Comparison of ENCODE assay signal across 1 cellular context in genomic region chr2:69946351-69947077, GRCh38.
TF ChIP-seq lines count a peak whose summit lies in the region.

No MANE protein-coding gene starts in this region.

TF ChIP-seq in HepG2, 621 proteins besides CTCF, POLR2A, EP300 and RAD21 (continued from another document and continues in another):
- TF ChIP-seq ATM (IDR thresholded peaks at IDR 0.05; ENCODE audit: borderline replicate concordance) (no peak), GLMP (CRISPR knock-in tag; IDR thresholded peaks at IDR 0.05; ENCODE audit: borderline replicate concordance) (no peak), ZNF672 (CRISPR knock-in tag; IDR thresholded peaks at IDR 0.05) (no peak), LCORL (IDR thresholded peaks at IDR 0.05) (no peak), LCORL (CRISPR knock-in tag; IDR thresholded peaks at IDR 0.05) (peak; percentile 36; the same call in 1 of the 2 replicates), ZNF761 (CRISPR knock-in tag; conservative IDR thresholded peaks at IDR 0.05) (0 out of 2 replicates have a peak, but pooled peaks have one; percentile 27), ZNF362 (CRISPR knock-in tag; IDR thresholded peaks at IDR 0.05; ENCODE audit: borderline replicate concordance) (no peak), ZNF776 (CRISPR knock-in tag; IDR thresholded peaks at IDR 0.05) (no peak), PRMT3 (CRISPR knock-in tag; IDR thresholded peaks at IDR 0.05; ENCODE audit: borderline replicate concordance, low read depth) (no peak), ISX (CRISPR knock-in tag; conservative IDR thresholded peaks at IDR 0.05) (no peak), ZNF274 (CRISPR knock-in tag; IDR thresholded peaks at IDR 0.05) (no peak), NCOR1 (IDR thresholded peaks at IDR 0.05; ENCODE audit: borderline replicate concordance, low read length) (no peak), ZNF839 (CRISPR knock-in tag; IDR thresholded peaks at IDR 0.05; ENCODE audit: borderline replicate concordance) (no peak), ZNF775 (CRISPR knock-in tag; IDR thresholded peaks at IDR 0.05; ENCODE audit: borderline replicate concordance) (no peak), POLR2G (IDR thresholded peaks at IDR 0.05; ENCODE audit: low read depth, low read length) (peak; percentile 73), RCOR2 (CRISPR knock-in tag; IDR thresholded peaks at IDR 0.05) (no peak), ZNF614 (CRISPR knock-in tag; IDR thresholded peaks at IDR 0.05; ENCODE audit: borderline replicate concordance) (no peak), YEATS2 (CRISPR knock-in tag; IDR thresholded peaks at IDR 0.05; ENCODE audit: borderline replicate concordance) (0 out of 2 replicates have a peak, but pooled peaks have one; percentile 0), SYNCRIP (IDR thresholded peaks at IDR 0.05; ENCODE audit: insufficient read depth, low read depth, low read length) (no peak), ZNF232 (CRISPR knock-in tag; IDR thresholded peaks at IDR 0.05; ENCODE audit: borderline replicate concordance) (no peak), IRF9 (CRISPR knock-in tag; IDR thresholded peaks at IDR 0.05; ENCODE audit: borderline replicate concordance) (no peak), ZNF580 (CRISPR knock-in tag; IDR thresholded peaks at IDR 0.05; ENCODE audit: borderline replicate concordance, low read depth) (no peak; the same call in 1 of the 2 replicates), MYNN (CRISPR knock-in tag; IDR thresholded peaks at IDR 0.05; ENCODE audit: low read depth) (no peak), HDAC6 (IDR thresholded peaks at IDR 0.05; ENCODE audit: low read depth, low read length) (no peak), ZNF343 (CRISPR knock-in tag; IDR thresholded peaks at IDR 0.05) (no peak), MAZ (IDR thresholded peaks at IDR 0.05; ENCODE audit: borderline replicate concordance, low read depth, low read length) (no peak), MAZ (CRISPR knock-in tag; IDR thresholded peaks at IDR 0.05; ENCODE audit: low read depth) (no peak), ISL2 (CRISPR knock-in tag; IDR thresholded peaks at IDR 0.05) (peak; percentile 48), REL (CRISPR knock-in tag; conservative IDR thresholded peaks at IDR 0.05) (no peak), MBNL3 (CRISPR knock-in tag; conservative IDR thresholded peaks at IDR 0.05) (no peak), THYN1 (CRISPR knock-in tag; IDR thresholded peaks at IDR 0.05; ENCODE audit: borderline replicate concordance, low read depth) (0 out of 2 replicates have a peak, but pooled peaks have one; percentile 32), ZNF143 (CRISPR knock-in tag; IDR thresholded peaks at IDR 0.05) (no peak), NKX3-1 (CRISPR knock-in tag; IDR thresholded peaks at IDR 0.05) (no peak), PLRG1 (conservative IDR thresholded peaks at IDR 0.05) (no peak), ATF4 (CRISPR knock-in tag; IDR thresholded peaks at IDR 0.05) (peak in 1 of 2 experiments; percentile 35; a peak in 1 of 4 replicates), ZEB1 (IDR thresholded peaks at IDR 0.05; ENCODE audit: insufficient replicate concordance, low read depth) (no peak), SPEN (CRISPR knock-in tag; IDR thresholded peaks at IDR 0.05; ENCODE audit: low read depth) (no peak), ZNF441 (CRISPR knock-in tag; IDR thresholded peaks at IDR 0.05; ENCODE audit: borderline replicate concordance) (no peak), PBX3 (CRISPR knock-in tag; IDR thresholded peaks at IDR 0.05; ENCODE audit: borderline replicate concordance) (no peak), MAF1 (CRISPR knock-in tag; IDR thresholded peaks at IDR 0.05; ENCODE audit: borderline replicate concordance) (no peak), HES4 (CRISPR knock-in tag; IDR thresholded peaks at IDR 0.05; ENCODE audit: borderline replicate concordance) (no peak), ZSCAN29 (CRISPR knock-in tag; conservative IDR thresholded peaks at IDR 0.05) (0 out of 2 replicates have a peak, but pooled peaks have one; percentile 50), ZNF704 (CRISPR knock-in tag; IDR thresholded peaks at IDR 0.05; ENCODE audit: borderline replicate concordance) (no peak), RBAK (CRISPR knock-in tag; IDR thresholded peaks at IDR 0.05) (no peak), RFX3 (CRISPR knock-in tag; IDR thresholded peaks at IDR 0.05) (no peak), ZNF597 (CRISPR knock-in tag; IDR thresholded peaks at IDR 0.05) (no peak), ZNF234 (CRISPR knock-in tag; conservative IDR thresholded peaks at IDR 0.05) (no peak), FOXP4 (CRISPR knock-in tag; IDR thresholded peaks at IDR 0.05) (peak; percentile 87), HBP1 (CRISPR knock-in tag; IDR thresholded peaks at IDR 0.05; ENCODE audit: low read depth) (no peak), ETV5 (CRISPR knock-in tag; IDR thresholded peaks at IDR 0.05; ENCODE audit: borderline replicate concordance) (peak; percentile 88; the same call in 1 of the 2 replicates), GPBP1L1 (CRISPR knock-in tag; IDR thresholded peaks at IDR 0.05) (no peak), MTERF4 (CRISPR knock-in tag; IDR thresholded peaks at IDR 0.05) (no peak), ZNF607 (CRISPR knock-in tag; IDR thresholded peaks at IDR 0.05; ENCODE audit: borderline replicate concordance) (no peak), ZNF749 (CRISPR knock-in tag; IDR thresholded peaks at IDR 0.05; ENCODE audit: borderline replicate concordance) (0 out of 2 replicates have a peak, but pooled peaks have one; percentile 48), MLLT10 (CRISPR knock-in tag; IDR thresholded peaks at IDR 0.05) (no peak), ZBTB26 (CRISPR knock-in tag; IDR thresholded peaks at IDR 0.05; ENCODE audit: borderline replicate concordance) (no peak), MXD4 (CRISPR knock-in tag; IDR thresholded peaks at IDR 0.05) (no peak)
